ENCODE assay signal across 7 cellular contexts in the genomic region with DNA sequence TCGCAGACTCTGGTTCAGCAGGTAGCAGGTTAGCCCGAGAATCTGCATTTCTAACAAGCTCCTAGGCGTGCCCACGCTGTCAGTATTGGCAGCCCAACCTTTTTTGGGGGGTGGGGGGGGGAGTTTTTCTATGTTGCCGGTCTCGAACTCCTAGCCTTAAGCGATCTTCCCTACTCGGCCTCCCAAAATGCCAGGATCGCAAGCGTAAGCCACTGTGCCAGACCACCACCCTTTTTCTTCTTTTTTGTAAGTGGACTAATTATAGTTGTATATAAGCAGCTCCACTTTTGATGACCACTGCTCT. TPM values are rescaled to one million over a fixed set of nuclear protein-coding genes. Genes with fewer than 3 reads are reported as not detected.
A peak's percentile ranks its signal among the peaks of the same experiment; 100 is the strongest.
DNase-seq lines count a peak whose midpoint lies in the region; ATAC-seq and TF ChIP-seq lines count a peak whose summit lies in the region.

No MANE protein-coding gene starts in this region.

- H3K36me3 ChIP-seq in PC-3 (ENCODE audit: low read depth, low read length) = no peaks in the 10 kb centered on the region; the same call in 1 of the 2 replicates
- peaks cover 0 to 2% (median 1%) of the 10 kb centered on the region in 3 donors for H3K36me3 ChIP-seq in skeletal muscle tissue (ENCODE audit: control insufficient read depth in 3 of 3, insufficient read depth in 3 of 3, low read length in 3 of 3)

- H3K9ac ChIP-seq in PC-3 (ENCODE audit: low read length) (peak overlapping the region; percentile 59), skeletal muscle tissue (ENCODE audit: low read depth in 1 of 3, low read length in 3 of 3) (peak overlapping the region; percentile 87 to 92 (median 88))

- CTCF ChIA-PET in PC-3 (lab: Charles Lee) = interaction anchor here (0.5 kb wide), 1 partner anchor 323 kb away, joined by 5 read pairs; no protein-coding TSS in a partner anchor

- H3F3A ChIP-seq in PC-3 (ENCODE audit: low read length, unreplicated experiment) = no peaks in the 10 kb centered on the region

- peak overlapping the region; percentile 92 for H3K4me3 ChIP-seq in PC-3 (ENCODE audit: low read length)
- peak overlapping the region; percentile 88 for H3K4me3 ChIP-seq in fibroblast of mammary gland (ENCODE audit: control insufficient read depth, low read depth, low read length)
- peak overlapping the region; percentile 96 to 99 (median 99) for H3K4me3 ChIP-seq in skeletal muscle tissue (ENCODE audit: low read length in 3 of 3)

- H3K4me1 ChIP-seq in PC-3 (ENCODE audit: insufficient read depth, low read length) (peaks cover 14% of the 10 kb centered on the region), skeletal muscle tissue (ENCODE audit: control insufficient read depth in 3 of 3, insufficient read depth in 3 of 3, low read length in 3 of 3) (peaks cover 15 to 21% (median 17%) of the 10 kb centered on the region in 3 donors)

- in situ Hi-C loops in KBM-7 (cut with MboI; ENCODE audit: low pct_unique_long_range_greater_than_20kb, low sequenced_read_pairs) = no loop called here

- no peaks in the 10 kb centered on the region for H4K20me1 ChIP-seq in PC-3 (ENCODE audit: low read length)

- no peaks in the 10 kb centered on the region for H3K9me2 ChIP-seq in PC-3 (replicated peaks; ENCODE audit: low read length)

- peaks cover 33% of the 10 kb centered on the region for H3K79me2 ChIP-seq in PC-3 (ENCODE audit: low read length)

- TF ChIP-seq CTCF in PC-3 (conservative IDR thresholded peaks at IDR 0.05; ENCODE audit: low read depth, low read length) (no peak), fibroblast of mammary gland (conservative IDR thresholded peaks at IDR 0.05; ENCODE audit: control insufficient read depth, insufficient read depth, low read depth, low read length) (no peak)

- intact Hi-C loops in PC-3 (cut with micrococcal nuclease) = no loop called here

- H3K9me3 ChIP-seq in PC-3 (ENCODE audit: low read length) (no peaks in the 10 kb centered on the region), skeletal muscle tissue (ENCODE audit: control insufficient read depth in 3 of 3, low read length in 3 of 3) (no peaks in the 10 kb centered on the region)

- H3K27ac ChIP-seq in PC-3 (ENCODE audit: low read length) (peak overlapping the region; percentile 23), skeletal muscle tissue (ENCODE audit: low read depth, low read length) (peak overlapping the region; percentile 44)

- ATAC-seq in GM21367 (IDR thresholded peaks at IDR 0.05; ENCODE audit: unreplicated experiment) = peak; percentile 23
- ATAC-seq in PC-3 = no peak
- no peak for ATAC-seq in GM18870 (IDR thresholded peaks at IDR 0.05; ENCODE audit: unreplicated experiment)
- no peak for ATAC-seq in HG03280 (IDR thresholded peaks at IDR 0.05; ENCODE audit: unreplicated experiment)

- peak overlapping the region; percentile 80 for H3K4me2 ChIP-seq in PC-3 (ENCODE audit: low read length)

- peak overlapping the region; percentile 68 for H2AFZ ChIP-seq in PC-3 (ENCODE audit: low read length)

- no peaks in the 10 kb centered on the region for H3K27me3 ChIP-seq in PC-3 (ENCODE audit: low read length)
- H3K27me3 ChIP-seq in skeletal muscle tissue (ENCODE audit: control insufficient read depth in 3 of 3, insufficient read depth in 3 of 3, low read length in 3 of 3) = no peaks in the 10 kb centered on the region

- POLR2A ChIA-PET in PC-3 (lab: Charles Lee; ENCODE audit: unreplicated experiment) = interaction anchor here (0.7 kb wide), 1 partner anchor 1046 kb away, joined by 17 read pairs; the partner anchor contains the start of gene IFNAR1

- TSS peak; percentile 87 for BruUV-seq in PC-3 (replicated peaks; lab: Mats Ljungman, UMichigan)

- no peak for DNase-seq in PC-3
- DNase-seq in fibroblast of mammary gland (ENCODE audit: low read depth) = no peak
- DNase-seq in KBM-7 = no peak

RNA-seq across cellular contexts. Expression of gene MIS18A, which starts 0.5 kb away (rescaled TPM):
- 42.0 and 54.5 TPM in 2 replicates for total RNA-seq in PC-3 (2014; rRNA removed)
- total RNA-seq in skeletal muscle tissue = 5.7 TPM

RNA-seq across cellular contexts. Expression of gene MRAP, which starts 19.3 kb away (rescaled TPM):
- total RNA-seq in PC-3 (2014; rRNA removed) (not detected in 2 replicates), skeletal muscle tissue (2.6 TPM)
